Comparison of ENCODE assay signal across 1 cellular context in the genomic region with DNA sequence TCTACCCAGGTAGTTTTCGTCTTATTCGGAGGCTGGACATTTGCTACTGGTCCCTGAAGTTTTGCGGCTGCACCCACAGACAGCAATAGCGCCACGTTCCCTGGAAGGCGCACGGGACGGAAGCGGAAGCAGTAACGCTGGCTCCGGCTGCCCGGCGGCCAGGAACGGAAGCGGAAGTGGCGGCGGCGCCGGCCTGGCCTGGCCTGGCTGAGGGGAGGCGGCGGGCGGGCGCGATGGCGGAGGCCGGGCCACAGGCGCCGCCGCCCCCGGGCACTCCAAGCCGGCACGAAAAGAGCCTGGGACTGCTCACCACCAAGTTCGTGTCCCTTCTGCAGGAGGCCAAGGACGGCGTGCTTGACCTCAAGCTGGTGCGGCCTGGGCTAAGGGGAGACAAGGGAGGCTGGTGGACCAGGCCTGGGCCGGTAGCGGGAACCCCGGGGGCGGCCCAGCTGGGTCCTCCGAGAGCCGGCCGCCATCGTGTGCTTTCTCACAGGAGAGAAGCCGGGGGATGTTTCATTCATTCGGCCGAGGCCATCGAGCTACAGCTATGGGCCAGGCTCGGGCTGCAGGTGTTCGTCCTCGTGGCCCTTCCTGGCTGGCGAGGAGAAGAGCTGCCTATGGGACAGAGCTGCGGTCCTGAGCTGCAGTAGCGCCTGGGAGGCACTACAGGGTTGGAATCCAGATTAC.
TF ChIP-seq lines count a peak whose summit lies in the region.

A gene with protein sequence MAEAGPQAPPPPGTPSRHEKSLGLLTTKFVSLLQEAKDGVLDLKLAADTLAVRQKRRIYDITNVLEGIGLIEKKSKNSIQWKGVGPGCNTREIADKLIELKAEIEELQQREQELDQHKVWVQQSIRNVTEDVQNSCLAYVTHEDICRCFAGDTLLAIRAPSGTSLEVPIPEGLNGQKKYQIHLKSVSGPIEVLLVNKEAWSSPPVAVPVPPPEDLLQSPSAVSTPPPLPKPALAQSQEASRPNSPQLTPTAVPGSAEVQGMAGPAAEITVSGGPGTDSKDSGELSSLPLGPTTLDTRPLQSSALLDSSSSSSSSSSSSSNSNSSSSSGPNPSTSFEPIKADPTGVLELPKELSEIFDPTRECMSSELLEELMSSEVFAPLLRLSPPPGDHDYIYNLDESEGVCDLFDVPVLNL (plus strand): TSS at position 161 of the 687 bp plus-strand sequence. CDS start 73 bp downstream, at position 234.

TF ChIP-seq in K562, 482 proteins besides CTCF, POLR2A, EP300 and RAD21 (continued from another document and continues in another):
- TF ChIP-seq, protein P1, sequence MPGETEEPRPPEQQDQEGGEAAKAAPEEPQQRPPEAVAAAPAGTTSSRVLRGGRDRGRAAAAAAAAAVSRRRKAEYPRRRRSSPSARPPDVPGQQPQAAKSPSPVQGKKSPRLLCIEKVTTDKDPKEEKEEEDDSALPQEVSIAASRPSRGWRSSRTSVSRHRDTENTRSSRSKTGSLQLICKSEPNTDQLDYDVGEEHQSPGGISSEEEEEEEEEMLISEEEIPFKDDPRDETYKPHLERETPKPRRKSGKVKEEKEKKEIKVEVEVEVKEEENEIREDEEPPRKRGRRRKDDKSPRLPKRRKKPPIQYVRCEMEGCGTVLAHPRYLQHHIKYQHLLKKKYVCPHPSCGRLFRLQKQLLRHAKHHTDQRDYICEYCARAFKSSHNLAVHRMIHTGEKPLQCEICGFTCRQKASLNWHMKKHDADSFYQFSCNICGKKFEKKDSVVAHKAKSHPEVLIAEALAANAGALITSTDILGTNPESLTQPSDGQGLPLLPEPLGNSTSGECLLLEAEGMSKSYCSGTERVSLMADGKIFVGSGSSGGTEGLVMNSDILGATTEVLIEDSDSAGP (CRISPR knock-in tag; IDR thresholded peaks at IDR 0.05): no peak
- no peak for TF ChIP-seq ZBTB1 (CRISPR knock-in tag; IDR thresholded peaks at IDR 0.05; ENCODE audit: borderline replicate concordance, low read depth)
- TF ChIP-seq, protein P2, sequence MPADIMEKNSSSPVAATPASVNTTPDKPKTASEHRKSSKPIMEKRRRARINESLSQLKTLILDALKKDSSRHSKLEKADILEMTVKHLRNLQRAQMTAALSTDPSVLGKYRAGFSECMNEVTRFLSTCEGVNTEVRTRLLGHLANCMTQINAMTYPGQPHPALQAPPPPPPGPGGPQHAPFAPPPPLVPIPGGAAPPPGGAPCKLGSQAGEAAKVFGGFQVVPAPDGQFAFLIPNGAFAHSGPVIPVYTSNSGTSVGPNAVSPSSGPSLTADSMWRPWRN (IDR thresholded peaks at IDR 0.05; ENCODE audit: low read depth): no peak
- no peak for TF ChIP-seq SREBF2 (CRISPR knock-in tag; IDR thresholded peaks at IDR 0.05)
- peak; percentile 69; the same call in 1 of the 2 replicates for TF ChIP-seq LCOR (CRISPR knock-in tag; IDR thresholded peaks at IDR 0.05)
- no peak for TF ChIP-seq SMAD1 (IDR thresholded peaks at IDR 0.05; ENCODE audit: low read depth, low read length, partially characterized antibody)
- TF ChIP-seq NFE2L1 (tag; IDR thresholded peaks at IDR 0.05; ENCODE audit: borderline replicate concordance, low read depth): no peak
- peak in 1 of 2 experiments; percentile 80; a peak in 1 of 4 replicates for TF ChIP-seq NONO (IDR thresholded peaks at IDR 0.05; ENCODE audit: low read depth in 2 of 2, low read length in 1 of 2)
- no peak for TF ChIP-seq ZNF780A (CRISPR knock-in tag; IDR thresholded peaks at IDR 0.05)
- no peak for TF ChIP-seq IRF2 (CRISPR knock-in tag; IDR thresholded peaks at IDR 0.05)
- TF ChIP-seq, protein P3, sequence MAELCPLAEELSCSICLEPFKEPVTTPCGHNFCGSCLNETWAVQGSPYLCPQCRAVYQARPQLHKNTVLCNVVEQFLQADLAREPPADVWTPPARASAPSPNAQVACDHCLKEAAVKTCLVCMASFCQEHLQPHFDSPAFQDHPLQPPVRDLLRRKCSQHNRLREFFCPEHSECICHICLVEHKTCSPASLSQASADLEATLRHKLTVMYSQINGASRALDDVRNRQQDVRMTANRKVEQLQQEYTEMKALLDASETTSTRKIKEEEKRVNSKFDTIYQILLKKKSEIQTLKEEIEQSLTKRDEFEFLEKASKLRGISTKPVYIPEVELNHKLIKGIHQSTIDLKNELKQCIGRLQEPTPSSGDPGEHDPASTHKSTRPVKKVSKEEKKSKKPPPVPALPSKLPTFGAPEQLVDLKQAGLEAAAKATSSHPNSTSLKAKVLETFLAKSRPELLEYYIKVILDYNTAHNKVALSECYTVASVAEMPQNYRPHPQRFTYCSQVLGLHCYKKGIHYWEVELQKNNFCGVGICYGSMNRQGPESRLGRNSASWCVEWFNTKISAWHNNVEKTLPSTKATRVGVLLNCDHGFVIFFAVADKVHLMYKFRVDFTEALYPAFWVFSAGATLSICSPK (IDR thresholded peaks at IDR 0.05; ENCODE audit: borderline replicate concordance): no peak
- TF ChIP-seq, protein P4, sequence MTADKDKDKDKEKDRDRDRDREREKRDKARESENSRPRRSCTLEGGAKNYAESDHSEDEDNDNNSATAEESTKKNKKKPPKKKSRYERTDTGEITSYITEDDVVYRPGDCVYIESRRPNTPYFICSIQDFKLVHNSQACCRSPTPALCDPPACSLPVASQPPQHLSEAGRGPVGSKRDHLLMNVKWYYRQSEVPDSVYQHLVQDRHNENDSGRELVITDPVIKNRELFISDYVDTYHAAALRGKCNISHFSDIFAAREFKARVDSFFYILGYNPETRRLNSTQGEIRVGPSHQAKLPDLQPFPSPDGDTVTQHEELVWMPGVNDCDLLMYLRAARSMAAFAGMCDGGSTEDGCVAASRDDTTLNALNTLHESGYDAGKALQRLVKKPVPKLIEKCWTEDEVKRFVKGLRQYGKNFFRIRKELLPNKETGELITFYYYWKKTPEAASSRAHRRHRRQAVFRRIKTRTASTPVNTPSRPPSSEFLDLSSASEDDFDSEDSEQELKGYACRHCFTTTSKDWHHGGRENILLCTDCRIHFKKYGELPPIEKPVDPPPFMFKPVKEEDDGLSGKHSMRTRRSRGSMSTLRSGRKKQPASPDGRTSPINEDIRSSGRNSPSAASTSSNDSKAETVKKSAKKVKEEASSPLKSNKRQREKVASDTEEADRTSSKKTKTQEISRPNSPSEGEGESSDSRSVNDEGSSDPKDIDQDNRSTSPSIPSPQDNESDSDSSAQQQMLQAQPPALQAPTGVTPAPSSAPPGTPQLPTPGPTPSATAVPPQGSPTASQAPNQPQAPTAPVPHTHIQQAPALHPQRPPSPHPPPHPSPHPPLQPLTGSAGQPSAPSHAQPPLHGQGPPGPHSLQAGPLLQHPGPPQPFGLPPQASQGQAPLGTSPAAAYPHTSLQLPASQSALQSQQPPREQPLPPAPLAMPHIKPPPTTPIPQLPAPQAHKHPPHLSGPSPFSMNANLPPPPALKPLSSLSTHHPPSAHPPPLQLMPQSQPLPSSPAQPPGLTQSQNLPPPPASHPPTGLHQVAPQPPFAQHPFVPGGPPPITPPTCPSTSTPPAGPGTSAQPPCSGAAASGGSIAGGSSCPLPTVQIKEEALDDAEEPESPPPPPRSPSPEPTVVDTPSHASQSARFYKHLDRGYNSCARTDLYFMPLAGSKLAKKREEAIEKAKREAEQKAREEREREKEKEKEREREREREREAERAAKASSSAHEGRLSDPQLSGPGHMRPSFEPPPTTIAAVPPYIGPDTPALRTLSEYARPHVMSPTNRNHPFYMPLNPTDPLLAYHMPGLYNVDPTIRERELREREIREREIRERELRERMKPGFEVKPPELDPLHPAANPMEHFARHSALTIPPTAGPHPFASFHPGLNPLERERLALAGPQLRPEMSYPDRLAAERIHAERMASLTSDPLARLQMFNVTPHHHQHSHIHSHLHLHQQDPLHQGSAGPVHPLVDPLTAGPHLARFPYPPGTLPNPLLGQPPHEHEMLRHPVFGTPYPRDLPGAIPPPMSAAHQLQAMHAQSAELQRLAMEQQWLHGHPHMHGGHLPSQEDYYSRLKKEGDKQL (CRISPR knock-in tag; IDR thresholded peaks at IDR 0.05; ENCODE audit: borderline replicate concordance): no peak
- no peak for TF ChIP-seq ZNF197 (CRISPR knock-in tag; IDR thresholded peaks at IDR 0.05; ENCODE audit: low read depth)
- no peak for TF ChIP-seq ZNF76 (CRISPR knock-in tag; IDR thresholded peaks at IDR 0.05; ENCODE audit: borderline replicate concordance)
- no peak for TF ChIP-seq ZZZ3 (IDR thresholded peaks at IDR 0.05)
- TF ChIP-seq DACH1 (IDR thresholded peaks at IDR 0.05; ENCODE audit: partially characterized antibody): no peak
- TF ChIP-seq KLF10 (CRISPR knock-in tag; IDR thresholded peaks at IDR 0.05): no peak
- TF ChIP-seq, protein P5, sequence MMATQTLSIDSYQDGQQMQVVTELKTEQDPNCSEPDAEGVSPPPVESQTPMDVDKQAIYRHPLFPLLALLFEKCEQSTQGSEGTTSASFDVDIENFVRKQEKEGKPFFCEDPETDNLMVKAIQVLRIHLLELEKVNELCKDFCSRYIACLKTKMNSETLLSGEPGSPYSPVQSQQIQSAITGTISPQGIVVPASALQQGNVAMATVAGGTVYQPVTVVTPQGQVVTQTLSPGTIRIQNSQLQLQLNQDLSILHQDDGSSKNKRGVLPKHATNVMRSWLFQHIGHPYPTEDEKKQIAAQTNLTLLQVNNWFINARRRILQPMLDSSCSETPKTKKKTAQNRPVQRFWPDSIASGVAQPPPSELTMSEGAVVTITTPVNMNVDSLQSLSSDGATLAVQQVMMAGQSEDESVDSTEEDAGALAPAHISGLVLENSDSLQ (IDR thresholded peaks at IDR 0.05): peak; percentile 44
- TF ChIP-seq CCAR2 (IDR thresholded peaks at IDR 0.05; ENCODE audit: low read depth, low read length): no peak
- no peak for TF ChIP-seq FOXK1 (CRISPR knock-in tag; IDR thresholded peaks at IDR 0.05; ENCODE audit: borderline replicate concordance)
- no peak for TF ChIP-seq ZNF324 (CRISPR knock-in tag; IDR thresholded peaks at IDR 0.05)
- TF ChIP-seq TOE1 (IDR thresholded peaks at IDR 0.05; ENCODE audit: borderline replicate concordance): peak; percentile 74; the same call in 1 of the 2 replicates
- no peak for TF ChIP-seq TOE1 (CRISPR knock-in tag; IDR thresholded peaks at IDR 0.05; ENCODE audit: borderline replicate concordance, low read depth)
- TF ChIP-seq CHD1 (IDR thresholded peaks at IDR 0.05; ENCODE audit: low read length): no peak
- TF ChIP-seq MIER1 (IDR thresholded peaks at IDR 0.05; ENCODE audit: low read depth): no peak
- 0 out of 2 replicates have a peak, but pooled peaks have one; percentile 32 for TF ChIP-seq KAT7 (CRISPR knock-in tag; IDR thresholded peaks at IDR 0.05; ENCODE audit: borderline replicate concordance)
- TF ChIP-seq BRF1 (IDR thresholded peaks at IDR 0.05; ENCODE audit: borderline replicate concordance, extremely low read depth, insufficient read length): no peak
- TF ChIP-seq KDM4B (IDR thresholded peaks at IDR 0.05; ENCODE audit: borderline replicate concordance in 2 of 2, low read depth in 1 of 2): peak in 1 of 2 experiments; percentile 87; a peak in 1 of 4 replicates
- TF ChIP-seq, protein P6, sequence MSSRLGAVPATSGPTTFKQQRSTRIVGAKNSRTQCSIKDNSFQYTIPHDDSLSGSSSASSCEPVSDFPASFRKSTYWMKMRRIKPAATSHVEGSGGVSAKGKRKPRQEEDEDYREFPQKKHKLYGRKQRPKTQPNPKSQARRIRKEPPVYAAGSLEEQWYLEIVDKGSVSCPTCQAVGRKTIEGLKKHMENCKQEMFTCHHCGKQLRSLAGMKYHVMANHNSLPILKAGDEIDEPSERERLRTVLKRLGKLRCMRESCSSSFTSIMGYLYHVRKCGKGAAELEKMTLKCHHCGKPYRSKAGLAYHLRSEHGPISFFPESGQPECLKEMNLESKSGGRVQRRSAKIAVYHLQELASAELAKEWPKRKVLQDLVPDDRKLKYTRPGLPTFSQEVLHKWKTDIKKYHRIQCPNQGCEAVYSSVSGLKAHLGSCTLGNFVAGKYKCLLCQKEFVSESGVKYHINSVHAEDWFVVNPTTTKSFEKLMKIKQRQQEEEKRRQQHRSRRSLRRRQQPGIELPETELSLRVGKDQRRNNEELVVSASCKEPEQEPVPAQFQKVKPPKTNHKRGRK (tag; IDR thresholded peaks at IDR 0.05): no peak
- no peak for TF ChIP-seq HNRNPH1 (optimal IDR thresholded peaks at IDR 0.05; ENCODE audit: low read depth, low read length)
- TF ChIP-seq, protein P7, sequence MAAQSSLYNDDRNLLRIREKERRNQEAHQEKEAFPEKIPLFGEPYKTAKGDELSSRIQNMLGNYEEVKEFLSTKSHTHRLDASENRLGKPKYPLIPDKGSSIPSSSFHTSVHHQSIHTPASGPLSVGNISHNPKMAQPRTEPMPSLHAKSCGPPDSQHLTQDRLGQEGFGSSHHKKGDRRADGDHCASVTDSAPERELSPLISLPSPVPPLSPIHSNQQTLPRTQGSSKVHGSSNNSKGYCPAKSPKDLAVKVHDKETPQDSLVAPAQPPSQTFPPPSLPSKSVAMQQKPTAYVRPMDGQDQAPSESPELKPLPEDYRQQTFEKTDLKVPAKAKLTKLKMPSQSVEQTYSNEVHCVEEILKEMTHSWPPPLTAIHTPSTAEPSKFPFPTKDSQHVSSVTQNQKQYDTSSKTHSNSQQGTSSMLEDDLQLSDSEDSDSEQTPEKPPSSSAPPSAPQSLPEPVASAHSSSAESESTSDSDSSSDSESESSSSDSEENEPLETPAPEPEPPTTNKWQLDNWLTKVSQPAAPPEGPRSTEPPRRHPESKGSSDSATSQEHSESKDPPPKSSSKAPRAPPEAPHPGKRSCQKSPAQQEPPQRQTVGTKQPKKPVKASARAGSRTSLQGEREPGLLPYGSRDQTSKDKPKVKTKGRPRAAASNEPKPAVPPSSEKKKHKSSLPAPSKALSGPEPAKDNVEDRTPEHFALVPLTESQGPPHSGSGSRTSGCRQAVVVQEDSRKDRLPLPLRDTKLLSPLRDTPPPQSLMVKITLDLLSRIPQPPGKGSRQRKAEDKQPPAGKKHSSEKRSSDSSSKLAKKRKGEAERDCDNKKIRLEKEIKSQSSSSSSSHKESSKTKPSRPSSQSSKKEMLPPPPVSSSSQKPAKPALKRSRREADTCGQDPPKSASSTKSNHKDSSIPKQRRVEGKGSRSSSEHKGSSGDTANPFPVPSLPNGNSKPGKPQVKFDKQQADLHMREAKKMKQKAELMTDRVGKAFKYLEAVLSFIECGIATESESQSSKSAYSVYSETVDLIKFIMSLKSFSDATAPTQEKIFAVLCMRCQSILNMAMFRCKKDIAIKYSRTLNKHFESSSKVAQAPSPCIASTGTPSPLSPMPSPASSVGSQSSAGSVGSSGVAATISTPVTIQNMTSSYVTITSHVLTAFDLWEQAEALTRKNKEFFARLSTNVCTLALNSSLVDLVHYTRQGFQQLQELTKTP (IDR thresholded peaks at IDR 0.05; ENCODE audit: low read depth in 1 of 2, partially characterized antibody in 2 of 2): no peak
- TF ChIP-seq TSC22D4 (tag; IDR thresholded peaks at IDR 0.05): no peak
- TF ChIP-seq, protein P8, sequence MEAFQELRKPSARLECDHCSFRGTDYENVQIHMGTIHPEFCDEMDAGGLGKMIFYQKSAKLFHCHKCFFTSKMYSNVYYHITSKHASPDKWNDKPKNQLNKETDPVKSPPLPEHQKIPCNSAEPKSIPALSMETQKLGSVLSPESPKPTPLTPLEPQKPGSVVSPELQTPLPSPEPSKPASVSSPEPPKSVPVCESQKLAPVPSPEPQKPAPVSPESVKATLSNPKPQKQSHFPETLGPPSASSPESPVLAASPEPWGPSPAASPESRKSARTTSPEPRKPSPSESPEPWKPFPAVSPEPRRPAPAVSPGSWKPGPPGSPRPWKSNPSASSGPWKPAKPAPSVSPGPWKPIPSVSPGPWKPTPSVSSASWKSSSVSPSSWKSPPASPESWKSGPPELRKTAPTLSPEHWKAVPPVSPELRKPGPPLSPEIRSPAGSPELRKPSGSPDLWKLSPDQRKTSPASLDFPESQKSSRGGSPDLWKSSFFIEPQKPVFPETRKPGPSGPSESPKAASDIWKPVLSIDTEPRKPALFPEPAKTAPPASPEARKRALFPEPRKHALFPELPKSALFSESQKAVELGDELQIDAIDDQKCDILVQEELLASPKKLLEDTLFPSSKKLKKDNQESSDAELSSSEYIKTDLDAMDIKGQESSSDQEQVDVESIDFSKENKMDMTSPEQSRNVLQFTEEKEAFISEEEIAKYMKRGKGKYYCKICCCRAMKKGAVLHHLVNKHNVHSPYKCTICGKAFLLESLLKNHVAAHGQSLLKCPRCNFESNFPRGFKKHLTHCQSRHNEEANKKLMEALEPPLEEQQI (IDR thresholded peaks at IDR 0.05): no peak
- TF ChIP-seq E2F3 (CRISPR knock-in tag; IDR thresholded peaks at IDR 0.05): 0 out of 2 replicates have a peak, but pooled peaks have one; percentile 25
